In genomic region chr9:37625262-37626147, GRCh38 we compare ENCODE assay signal across 25 cellular contexts. TPM values are rescaled to one million over a fixed set of nuclear protein-coding genes. Genes with fewer than 3 reads are reported as not detected.
"Had no signal": no experiment of that assay in that cellular context is flagged by ENCODE, and none has a peak within 500 bp of the region (broad histone marks: within the 10 kb centered on the region; RNA-seq: fewer than 3 reads in every experiment).

No MANE protein-coding gene starts in this region.

- ATAC-seq: foreskin keratinocyte; left ventricle myocardium superior; lower lobe of right lung; natural killer cell treated with Interleukin-12 subunit alpha and Interleukin-12 subunit beta and Interleukin-15 and Interleukin-18, amount 100 ng/mL, for 72 hours; stimulated activated effector memory CD8-positive, alpha-beta T cell treated with anti-CD3 and anti-CD28 coated beads, Interleukin-12 subunit alpha, Interleukin-12 subunit beta, amount 100 ng/mL, for 72 hours had no signal

- H3K4me1 ChIP-seq: esophagus muscularis mucosa, lower lobe of right lung, prostate gland, right atrium auricular region, sigmoid colon, stomach, thyroid gland had no signal

- DNase-seq: effector CD8-positive, alpha-beta T cell; endodermal cell; foreskin keratinocyte; hypothalamus; immature natural killer cell; kidney glomerular epithelial cell; left ventricle myocardium superior; lower lobe of right lung; naive B cell; nucleus accumbens; sigmoid colon; stimulated activated CD4-positive, alpha-beta T cell treated with anti-CD3 and anti-CD28 coated beads, Interleukin-2, amount 100 ng/mL, for 24 hours; stimulated activated CD4-positive, alpha-beta T cell treated with anti-CD3 and anti-CD28 coated beads, Interleukin-4, amount 100 ng/mL, for 24 hours; stimulated activated naive CD4-positive, alpha-beta T cell treated with Interleukin-2 at 50 U/mL for 16 hours; stomach; thyroid gland had no signal

- H3K36me3 ChIP-seq: esophagus muscularis mucosa, lower lobe of right lung, prostate gland, right atrium auricular region, sigmoid colon, stomach, thyroid gland had no signal

- H3K27ac ChIP-seq: esophagus muscularis mucosa, foreskin keratinocyte, lower lobe of right lung, prostate gland, right atrium auricular region, sigmoid colon, stomach, thyroid gland had no signal

- H3K4me3 ChIP-seq: esophagus muscularis mucosa, lower lobe of right lung, prostate gland, right atrium auricular region, sigmoid colon, stomach, thyroid gland had no signal

- H3K27me3 ChIP-seq: right atrium auricular region, sigmoid colon, thyroid gland had no signal

- H3K9me3 ChIP-seq: esophagus muscularis mucosa, lower lobe of right lung, prostate gland, right atrium auricular region, sigmoid colon, stomach, thyroid gland had no signal

RNA-seq across cellular contexts. Expression of gene FRMPD1, which starts 25.2 kb away (rescaled TPM):
- total RNA-seq: endothelial cell of umbilical vein; fibroblast of lung; mononuclear cell; natural killer cell treated with Interleukin-12 subunit alpha and Interleukin-12 subunit beta and Interleukin-15 and Interleukin-18, amount 100 ng/mL, for 72 hours; osteocyte had no signal
- polyA plus RNA-seq: endothelial cell of umbilical vein, fibroblast of lung, immature natural killer cell had no signal
